1 cellular context compared by ENCODE assay signal in the genomic region with DNA sequence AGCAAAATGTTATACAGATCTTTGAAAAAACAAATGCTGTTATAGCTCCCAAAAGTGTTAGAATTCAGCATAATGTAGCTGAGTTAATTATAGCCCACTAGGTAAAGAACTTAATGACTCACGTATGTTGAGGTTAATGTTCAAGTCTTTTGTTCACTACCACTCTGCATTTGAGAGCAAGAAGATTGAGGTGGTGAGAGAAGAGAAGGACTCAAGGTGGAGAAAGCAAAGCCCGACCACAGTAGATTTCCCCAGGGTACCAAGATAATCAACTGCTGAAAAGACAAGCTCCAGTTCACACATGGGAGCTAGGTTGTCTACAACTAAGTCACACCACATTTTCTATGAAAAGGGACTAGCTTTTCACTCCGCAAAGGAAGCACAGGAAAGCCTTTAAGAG.
TF ChIP-seq lines count a peak whose summit lies in the region.

No MANE protein-coding gene starts in this region.

TF ChIP-seq in GM12878, 131 proteins besides CTCF, POLR2A, EP300 and RAD21 (continued from another document):
- TF ChIP-seq, protein P1, sequence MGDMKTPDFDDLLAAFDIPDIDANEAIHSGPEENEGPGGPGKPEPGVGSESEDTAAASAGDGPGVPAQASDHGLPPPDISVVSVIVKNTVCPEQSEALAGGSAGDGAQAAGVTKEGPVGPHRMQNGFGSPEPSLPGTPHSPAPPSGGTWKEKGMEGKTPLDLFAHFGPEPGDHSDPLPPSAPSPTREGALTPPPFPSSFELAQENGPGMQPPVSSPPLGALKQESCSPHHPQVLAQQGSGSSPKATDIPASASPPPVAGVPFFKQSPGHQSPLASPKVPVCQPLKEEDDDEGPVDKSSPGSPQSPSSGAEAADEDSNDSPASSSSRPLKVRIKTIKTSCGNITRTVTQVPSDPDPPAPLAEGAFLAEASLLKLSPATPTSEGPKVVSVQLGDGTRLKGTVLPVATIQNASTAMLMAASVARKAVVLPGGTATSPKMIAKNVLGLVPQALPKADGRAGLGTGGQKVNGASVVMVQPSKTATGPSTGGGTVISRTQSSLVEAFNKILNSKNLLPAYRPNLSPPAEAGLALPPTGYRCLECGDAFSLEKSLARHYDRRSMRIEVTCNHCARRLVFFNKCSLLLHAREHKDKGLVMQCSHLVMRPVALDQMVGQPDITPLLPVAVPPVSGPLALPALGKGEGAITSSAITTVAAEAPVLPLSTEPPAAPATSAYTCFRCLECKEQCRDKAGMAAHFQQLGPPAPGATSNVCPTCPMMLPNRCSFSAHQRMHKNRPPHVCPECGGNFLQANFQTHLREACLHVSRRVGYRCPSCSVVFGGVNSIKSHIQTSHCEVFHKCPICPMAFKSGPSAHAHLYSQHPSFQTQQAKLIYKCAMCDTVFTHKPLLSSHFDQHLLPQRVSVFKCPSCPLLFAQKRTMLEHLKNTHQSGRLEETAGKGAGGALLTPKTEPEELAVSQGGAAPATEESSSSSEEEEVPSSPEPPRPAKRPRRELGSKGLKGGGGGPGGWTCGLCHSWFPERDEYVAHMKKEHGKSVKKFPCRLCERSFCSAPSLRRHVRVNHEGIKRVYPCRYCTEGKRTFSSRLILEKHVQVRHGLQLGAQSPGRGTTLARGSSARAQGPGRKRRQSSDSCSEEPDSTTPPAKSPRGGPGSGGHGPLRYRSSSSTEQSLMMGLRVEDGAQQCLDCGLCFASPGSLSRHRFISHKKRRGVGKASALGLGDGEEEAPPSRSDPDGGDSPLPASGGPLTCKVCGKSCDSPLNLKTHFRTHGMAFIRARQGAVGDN (IDR thresholded peaks at IDR 0.05) = no peak
- TF ChIP-seq IKZF2 (IDR thresholded peaks at IDR 0.05) (peak; percentile 18 to 42; a peak in 2 of 4 replicates), MEF2B (IDR thresholded peaks at IDR 0.05; ENCODE audit: partially characterized antibody, poor library complexity, severe bottlenecking) (peak; percentile 88), RCOR1 (conservative IDR thresholded peaks at IDR 0.05; ENCODE audit: low read depth, low read length) (no peak), TCF3 (IDR thresholded peaks at IDR 0.05; ENCODE audit: borderline replicate concordance, insufficient read depth, low read depth, low read length) (no peak), CEBPB (IDR thresholded peaks at IDR 0.05; ENCODE audit: borderline replicate concordance in 1 of 2, low read depth in 2 of 2, low read length in 2 of 2) (no peak)
- TF ChIP-seq, protein P2, sequence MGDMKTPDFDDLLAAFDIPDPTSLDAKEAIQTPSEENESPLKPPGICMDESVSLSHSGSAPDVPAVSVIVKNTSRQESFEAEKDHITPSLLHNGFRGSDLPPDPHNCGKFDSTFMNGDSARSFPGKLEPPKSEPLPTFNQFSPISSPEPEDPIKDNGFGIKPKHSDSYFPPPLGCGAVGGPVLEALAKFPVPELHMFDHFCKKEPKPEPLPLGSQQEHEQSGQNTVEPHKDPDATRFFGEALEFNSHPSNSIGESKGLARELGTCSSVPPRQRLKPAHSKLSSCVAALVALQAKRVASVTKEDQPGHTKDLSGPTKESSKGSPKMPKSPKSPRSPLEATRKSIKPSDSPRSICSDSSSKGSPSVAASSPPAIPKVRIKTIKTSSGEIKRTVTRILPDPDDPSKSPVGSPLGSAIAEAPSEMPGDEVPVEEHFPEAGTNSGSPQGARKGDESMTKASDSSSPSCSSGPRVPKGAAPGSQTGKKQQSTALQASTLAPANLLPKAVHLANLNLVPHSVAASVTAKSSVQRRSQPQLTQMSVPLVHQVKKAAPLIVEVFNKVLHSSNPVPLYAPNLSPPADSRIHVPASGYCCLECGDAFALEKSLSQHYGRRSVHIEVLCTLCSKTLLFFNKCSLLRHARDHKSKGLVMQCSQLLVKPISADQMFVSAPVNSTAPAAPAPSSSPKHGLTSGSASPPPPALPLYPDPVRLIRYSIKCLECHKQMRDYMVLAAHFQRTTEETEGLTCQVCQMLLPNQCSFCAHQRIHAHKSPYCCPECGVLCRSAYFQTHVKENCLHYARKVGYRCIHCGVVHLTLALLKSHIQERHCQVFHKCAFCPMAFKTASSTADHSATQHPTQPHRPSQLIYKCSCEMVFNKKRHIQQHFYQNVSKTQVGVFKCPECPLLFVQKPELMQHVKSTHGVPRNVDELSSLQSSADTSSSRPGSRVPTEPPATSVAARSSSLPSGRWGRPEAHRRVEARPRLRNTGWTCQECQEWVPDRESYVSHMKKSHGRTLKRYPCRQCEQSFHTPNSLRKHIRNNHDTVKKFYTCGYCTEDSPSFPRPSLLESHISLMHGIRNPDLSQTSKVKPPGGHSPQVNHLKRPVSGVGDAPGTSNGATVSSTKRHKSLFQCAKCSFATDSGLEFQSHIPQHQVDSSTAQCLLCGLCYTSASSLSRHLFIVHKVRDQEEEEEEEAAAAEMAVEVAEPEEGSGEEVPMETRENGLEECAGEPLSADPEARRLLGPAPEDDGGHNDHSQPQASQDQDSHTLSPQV (IDR thresholded peaks at IDR 0.05) = no peak
